In genomic region chrX:7111518-7111917, GRCh38 we compare ENCODE assay signal across 22 cellular contexts. TPM values are rescaled to one million over a fixed set of nuclear protein-coding genes. Genes with fewer than 3 reads are reported as not detected.
DNase-seq lines count a peak whose midpoint lies in the region; ATAC-seq and TF ChIP-seq lines count a peak whose summit lies in the region.
"Had no signal": no experiment of that assay in that cellular context is flagged by ENCODE, and none has a peak within 500 bp of the region (broad histone marks: within the 10 kb centered on the region; RNA-seq: fewer than 3 reads in every experiment).

No MANE protein-coding gene starts in this region.

- no peaks in the 10 kb centered on the region for H3K27me3 ChIP-seq in Karpas-422 (ENCODE audit: low read length)
- H3K27me3 ChIP-seq: SJSA1 had no signal

- CTCF ChIA-PET in OCI-LY7 (lab: Charles Lee; ENCODE audit: unreplicated experiment): no interaction called here

- intact Hi-C loops in OCI-LY7 (cut with micrococcal nuclease; ENCODE audit: unreplicated experiment): loop anchor here (2.0 kb wide), 2 partner anchors 37 to 107 kb away; partner anchors contain the start of gene PUDP

- H3K79me2 ChIP-seq in Karpas-422 (ENCODE audit: low read length): peaks cover 50% of the 10 kb centered on the region
- peaks cover 49% of the 10 kb centered on the region; the same call in 1 of the 2 replicates for H3K79me2 ChIP-seq in OCI-LY7 (ENCODE audit: insufficient read depth, low read depth, low read length)

- peak overlapping the region; percentile 91 for H3K9ac ChIP-seq in Karpas-422 (ENCODE audit: low read length)

- H3K9me3 ChIP-seq in Karpas-422 (ENCODE audit: low read length) (no peaks in the 10 kb centered on the region), OCI-LY7 (ENCODE audit: low read length) (0 out of 2 replicates have a peak, but pooled peaks cover 5% of the 10 kb centered on the region)
- H3K9me3 ChIP-seq: SJSA1 had no signal

- H3K27ac Mint-ChIP-seq in naive B cell: peak overlapping the region in 4 of 6 donors; percentile 15 to 98 (median 90)
- H3K27ac Mint-ChIP-seq: CD8-positive, alpha-beta T cell had no signal

- H3K9me2 ChIP-seq in Karpas-422 (replicated peaks; ENCODE audit: insufficient read depth, low read length) (no peaks in the 10 kb centered on the region), OCI-LY7 (ENCODE audit: insufficient read depth, low read length) (no peaks in the 10 kb centered on the region)

- no peaks in the 10 kb centered on the region for H4K20me1 ChIP-seq in Karpas-422 (ENCODE audit: insufficient read depth, low read depth, low read length)
- H4K20me1 ChIP-seq in OCI-LY7 (ENCODE audit: insufficient read depth, low read length): no peaks in the 10 kb centered on the region

- POLR2A ChIA-PET in OCI-LY7 (lab: Charles Lee): interaction anchor here (0.5 to 4.4 kb wide), 7 partner anchors 9 to 719 kb away, joined by 3 to 25 read pairs (median 3); no protein-coding TSS in a partner anchor

- H3K27me3 Mint-ChIP-seq in naive B cell: no peaks in the 10 kb centered on the region

- H3K4me1 ChIP-seq in Karpas-422 (ENCODE audit: low read length) (peaks cover 97% of the 10 kb centered on the region), OCI-LY7 (ENCODE audit: insufficient read depth, low read length, poor library complexity, severe bottlenecking) (peaks cover 98% of the 10 kb centered on the region)

- ATAC-seq in naive B cell (ENCODE audit: low read depth in 2 of 2) (no peak), HG02798 (IDR thresholded peaks at IDR 0.05; ENCODE audit: poor library complexity, unreplicated experiment) (no peak)
- ATAC-seq: CD8-positive, alpha-beta T cell; HepG2; Right ventricle myocardium inferior had no signal

- H3K4me3 ChIP-seq in Karpas-422 (ENCODE audit: low read length): peak overlapping the region; percentile 69
- H3K4me3 ChIP-seq in OCI-LY7 (ENCODE audit: low read depth, low read length, poor library complexity, severe bottlenecking): peak overlapping the region; percentile 58
- H3K4me3 ChIP-seq: K562, SJSA1 had no signal

- H3K9me3 Mint-ChIP-seq in naive B cell: no peaks in the 10 kb centered on the region
- H3K9me3 Mint-ChIP-seq: CD8-positive, alpha-beta T cell had no signal

- peak overlapping the region in 1 of 8 donors; percentile 92 for H3K4me3 Mint-ChIP-seq in naive B cell
- H3K4me3 Mint-ChIP-seq: CD8-positive, alpha-beta T cell had no signal

- no peak for TF ChIP-seq CTCF in OCI-LY7 (conservative IDR thresholded peaks at IDR 0.05; ENCODE audit: low read length)

- TSS peak; percentile 90 for BruUV-seq in OCI-LY7 (replicated peaks; lab: Mats Ljungman, UMichigan)

- H3K36me3 Mint-ChIP-seq in naive B cell: peaks cover 5 to 10% of the 10 kb centered on the region in 2 donors

- H2AFZ ChIP-seq in Karpas-422 (ENCODE audit: low read length) (no peak overlapping the region), OCI-LY7 (ENCODE audit: low read length) (no peak overlapping the region)

- H3K36me3 ChIP-seq in Karpas-422 (ENCODE audit: insufficient read depth, low read length): 0 out of 2 replicates have a peak, but pooled peaks cover under 1% of the 10 kb centered on the region
- H3K36me3 ChIP-seq in OCI-LY7 (ENCODE audit: insufficient read depth, low read length): peaks cover 40% of the 10 kb centered on the region
- H3K36me3 ChIP-seq: SJSA1 had no signal

- H3K27ac ChIP-seq in Karpas-422 (ENCODE audit: low read length): peak overlapping the region; percentile 100
- peak overlapping the region; percentile 100 for H3K27ac ChIP-seq in OCI-LY7 (ENCODE audit: low read depth, low read length, poor library complexity, severe bottlenecking)

- H3K4me1 Mint-ChIP-seq in naive B cell: peaks cover 44 to 57% (median 44%) of the 10 kb centered on the region in 3 donors

- DNase-seq in NCI-H748 (lab: John Stamatoyannopoulos, UW; ENCODE audit: unreplicated experiment) (peak; percentile 98), NCI-H748 treated with DMSO at 0.1 percent for 48 hours (lab: John Stamatoyannopoulos, UW) (no peak), Karpas-422 (peak; percentile 79), OCI-LY7 (ENCODE audit: low spot score) (no peak), naive B cell (no peak), 8988T (no peak), activated gamma-delta T cell treated with Interleukin-2 at 50 U/mL for 16 hours (no peak)
- DNase-seq: C1 segment of cervical spinal cord; CD8-positive, alpha-beta T cell; EL; GF-D8; H7; NCI-H1105 treated with DMSO at 0.1 percent for 48 hours; NCI-H1694 treated with DMSO at 0.1 percent for 48 hours; NCI-H2107; NCI-H446 treated with DMSO at 0.1 percent for 48 hours; NCI-H526 treated with DMSO at 0.1 percent for 48 hours had no signal

- H3K4me2 ChIP-seq in Karpas-422 (ENCODE audit: low read depth, low read length, poor library complexity, severe bottlenecking): peak overlapping the region; percentile 88
- peak overlapping the region; percentile 71 for H3K4me2 ChIP-seq in OCI-LY7 (ENCODE audit: low read length)

RNA-seq across cellular contexts. Expression of gene STS, which starts 36.0 kb away (rescaled TPM):
- 15.6 and 28.5 TPM in 2 replicates for total RNA-seq in Karpas-422 (2014; rRNA removed; shearing (Covaris generic); ENCODE audit: low replicate concordance)
- total RNA-seq in OCI-LY7 (2014; rRNA removed; shearing (Covaris generic)): 15.2 and 16.3 TPM in 2 replicates
- 40.3 and 47.0 TPM in 2 replicates for total RNA-seq in OCI-LY7 (2022)
- 1 to 10 TPM; 1.9 to 5.0 (median 2.8) TPM for polyA plus RNA-seq in naive B cell (ENCODE audit: low read depth in 6 of 6)

RNA-seq across cellular contexts. Expression of gene PUDP, which starts 36.4 kb away (rescaled TPM):
- 36.8 and 41.2 TPM in 2 replicates for total RNA-seq in Karpas-422 (2014; rRNA removed; shearing (Covaris generic); ENCODE audit: low replicate concordance)
- 8.8 and 21.1 TPM in 2 replicates for total RNA-seq in OCI-LY7 (2014; rRNA removed; shearing (Covaris generic))
- total RNA-seq in OCI-LY7 (2022): 25.7 and 28.6 TPM in 2 replicates
- polyA plus RNA-seq in naive B cell (ENCODE audit: low read depth in 6 of 6): 10 to 100 TPM in 4 of 6 donors, 1 to 10 TPM in 2; 4.1 to 17.4 (median 12.4) TPM

Comparison
In these comparisons a context has a peak if more than half of its experiments do, and no peak if none do; other contexts are left out.
1. DNase-seq: peak in NCI-H748 (single experiment) and Karpas-422 (single experiment); none in NCI-H748 treated with DMSO at 0.1 percent for 48 hours (single experiment), OCI-LY7 (single experiment), naive B cell (single experiment), 8988T (single experiment) and activated gamma-delta T cell treated with Interleukin-2 at 50 U/mL for 16 hours (single experiment).